8 cellular contexts compared by ENCODE assay signal in genomic region chr22:42270178-42270511, GRCh38. TPM values are rescaled to one million over a fixed set of nuclear protein-coding genes. Genes with fewer than 3 reads are reported as not detected.
DNase-seq lines count a peak whose midpoint lies in the region; ATAC-seq, FAIRE-seq and TF ChIP-seq lines count a peak whose summit lies in the region.

No MANE protein-coding gene starts in this region.

- peak overlapping the region; percentile 79 for H2AFZ ChIP-seq in parathyroid adenoma

- peak overlapping the region; percentile 87 for H3K4me2 ChIP-seq in parathyroid adenoma (ENCODE audit: low read length)

- ATAC-seq in GM19452 (IDR thresholded peaks at IDR 0.05; ENCODE audit: unreplicated experiment): peak; percentile 45
- ATAC-seq in HG03565 (IDR thresholded peaks at IDR 0.05; ENCODE audit: unreplicated experiment): peak; percentile 28
- ATAC-seq in activated CD8-positive, alpha-beta T cell treated with anti-CD3 and anti-CD28 coated beads for 36 hours: peak; percentile 56
- ATAC-seq in gastroesophageal sphincter: peak; percentile 78

- peak overlapping the region; percentile 91 for H3K4me3 Mint-ChIP-seq in activated CD8-positive, alpha-beta T cell treated with anti-CD3 and anti-CD28 coated beads for 36 hours

- CTCF ChIA-PET in BJ (lab: Yijun Ruan, JAX): no interaction called here
- CTCF ChIA-PET in activated CD8-positive, alpha-beta T cell treated with anti-CD3 and anti-CD28 coated beads for 36 hours (lab: Charles Lee): no interaction called here

- H3K36me3 ChIP-seq in BJ (ENCODE audit: control insufficient read depth, insufficient read depth, low read length): no peaks in the 10 kb centered on the region
- no peaks in the 10 kb centered on the region for H3K36me3 ChIP-seq in gastroesophageal sphincter
- no peaks in the 10 kb centered on the region for H3K36me3 ChIP-seq in parathyroid adenoma (ENCODE audit: control insufficient read depth, insufficient read depth, low read length)

- WGBS in gastroesophageal sphincter (ENCODE audit: low coverage in 1 of 2), 2 donors: no CpG with 5 or more reads among the region's 37 CpGs

- H3K27ac Mint-ChIP-seq in activated CD8-positive, alpha-beta T cell treated with anti-CD3 and anti-CD28 coated beads for 36 hours: peak overlapping the region; percentile 73

- H3K36me3 Mint-ChIP-seq in activated CD8-positive, alpha-beta T cell treated with anti-CD3 and anti-CD28 coated beads for 36 hours (ENCODE audit: low read depth): peaks cover 22% of the 10 kb centered on the region

- TF ChIP-seq POLR2A in gastroesophageal sphincter (IDR thresholded peaks at IDR 0.05) (no peak), GM12892 (IDR thresholded peaks at IDR 0.05; ENCODE audit: low read depth, low read length) (no peak)

- intact Hi-C loops in activated CD8-positive, alpha-beta T cell treated with anti-CD3 and anti-CD28 coated beads for 36 hours (cut with micrococcal nuclease): no loop called here

- no peak for TF ChIP-seq EP300 in gastroesophageal sphincter (IDR thresholded peaks at IDR 0.05)

- no peak overlapping the region for H3K9ac ChIP-seq in parathyroid adenoma

- peak overlapping the region; percentile 91 for H3K4me3 ChIP-seq in BJ (ENCODE audit: low read depth, low read length)
- H3K4me3 ChIP-seq in gastroesophageal sphincter: peak overlapping the region; percentile 79 to 98
- peak overlapping the region; percentile 61 for H3K4me3 ChIP-seq in parathyroid adenoma (ENCODE audit: low read depth, low read length)

- no peaks in the 10 kb centered on the region for H3K9me3 Mint-ChIP-seq in activated CD8-positive, alpha-beta T cell treated with anti-CD3 and anti-CD28 coated beads for 36 hours

- H3K27ac ChIP-seq in gastroesophageal sphincter (peak overlapping the region; percentile 64 to 91 (median 88)), parathyroid adenoma (peak overlapping the region; percentile 75)

- H3K9me3 ChIP-seq in gastroesophageal sphincter: no peaks in the 10 kb centered on the region
- no peaks in the 10 kb centered on the region for H3K9me3 ChIP-seq in parathyroid adenoma (ENCODE audit: control insufficient read depth, low read length)

- H3K4me1 ChIP-seq in gastroesophageal sphincter: peaks cover 0 to 43% (median 15%) of the 10 kb centered on the region in 3 donors
- no peaks in the 10 kb centered on the region for H3K4me1 ChIP-seq in parathyroid adenoma

- no peak for TF ChIP-seq CTCF in BJ (IDR thresholded peaks at IDR 0.05; ENCODE audit: insufficient read depth, low read depth, low read length)
- no peak for TF ChIP-seq CTCF in activated CD8-positive, alpha-beta T cell treated with anti-CD3 and anti-CD28 coated beads for 36 hours (IDR thresholded peaks at IDR 0.05)
- TF ChIP-seq CTCF in gastroesophageal sphincter (IDR thresholded peaks at IDR 0.05): no peak
- TF ChIP-seq CTCF in parathyroid adenoma (IDR thresholded peaks at IDR 0.05): no peak

- peaks cover 35% of the 10 kb centered on the region for H3K4me1 Mint-ChIP-seq in activated CD8-positive, alpha-beta T cell treated with anti-CD3 and anti-CD28 coated beads for 36 hours (ENCODE audit: low read depth)

- POLR2A ChIA-PET in BJ (lab: Charles Lee): no interaction called here
- POLR2A ChIA-PET in activated CD8-positive, alpha-beta T cell treated with anti-CD3 and anti-CD28 coated beads for 36 hours (lab: Charles Lee): no interaction called here

- no peaks in the 10 kb centered on the region for H3K27me3 Mint-ChIP-seq in activated CD8-positive, alpha-beta T cell treated with anti-CD3 and anti-CD28 coated beads for 36 hours

- H3K27me3 ChIP-seq in BJ (ENCODE audit: control insufficient read depth, insufficient read depth, low read length) (no peaks in the 10 kb centered on the region), gastroesophageal sphincter (no peaks in the 10 kb centered on the region), parathyroid adenoma (ENCODE audit: control insufficient read depth, insufficient read depth, low read length) (no peaks in the 10 kb centered on the region)

- DNase-seq in BJ (ENCODE audit: low read depth): no peak
- no peak for DNase-seq in activated CD8-positive, alpha-beta T cell treated with anti-CD3 and anti-CD28 coated beads for 36 hours
- no peak for DNase-seq in epidermal melanocyte (ENCODE audit: insufficient read length, low spot score)
- DNase-seq in GM12892 (ENCODE audit: insufficient read length): no peak

- H3K79me2 ChIP-seq in parathyroid adenoma: peaks cover 16% of the 10 kb centered on the region

- FAIRE-seq in GM12892 (lab: Jason Lieb, UNC): no peak

RNA-seq across cellular contexts. Expression of gene TCF20, which starts 0.3 kb away (rescaled TPM):
- polyA plus RNA-seq in BJ (2011; rRNA removed): 19.1 and 19.9 TPM in 2 replicates
- polyA minus RNA-seq in BJ (2011; rRNA and poly(A)+ RNA removed): 28.2 and 37.7 TPM in 2 replicates
- 10 to 100 TPM; 58.7 to 58.9 TPM for total RNA-seq in activated CD8-positive, alpha-beta T cell treated with anti-CD3 and anti-CD28 coated beads for 36 hours
- total RNA-seq in gastroesophageal sphincter: 10 to 100 TPM; 26.0 to 47.9 (median 41.8) TPM
- polyA plus RNA-seq in GM12892 (2012; ENCODE audit: missing spikeins): 14.2 TPM

Comparison
In these comparisons a context has a peak if more than half of its experiments do, and no peak if none do; other contexts are left out.
1. ATAC-seq: peak in every context shown above with its lines; median percentile 78 in gastroesophageal sphincter; 56 in activated CD8-positive, alpha-beta T cell treated with anti-CD3 and anti-CD28 coated beads for 36 hours; 45 in GM19452; 28 in HG03565.